ENCODE assay signal across 10 cellular contexts in genomic region chr3:134366928-134367352, GRCh38. TPM values are rescaled to one million over a fixed set of nuclear protein-coding genes. Genes with fewer than 3 reads are reported as not detected.
DNase-seq lines count a peak whose midpoint lies in the region; ATAC-seq, FAIRE-seq and TF ChIP-seq lines count a peak whose summit lies in the region.
"Had no signal": no experiment of that assay in that cellular context is flagged by ENCODE, and none has a peak within 500 bp of the region (broad histone marks: within the 10 kb centered on the region; RNA-seq: fewer than 3 reads in every experiment).

No MANE protein-coding gene starts in this region.

- TF ChIP-seq POLR2A in A549 (IDR thresholded peaks at IDR 0.05; ENCODE audit: low read length) (no peak), heart left ventricle (IDR thresholded peaks at IDR 0.05) (no peak)

- H2AFZ ChIP-seq in SK-N-SH (ENCODE audit: low read depth) (no peak overlapping the region), osteoblast (ENCODE audit: low read length) (no peak overlapping the region)

- H3K4me1 ChIP-seq in A549 (peaks cover 97% of the 10 kb centered on the region), SK-N-SH (ENCODE audit: control insufficient read depth in 1 of 2, insufficient read depth in 2 of 2, low read depth in 1 of 2, low read length in 1 of 2) (peaks cover 17 to 95% of the 10 kb centered on the region in 2 experiments; a peak in 3 of 4 replicates), heart left ventricle (peaks cover 54 to 100% (median 97%) of the 10 kb centered on the region in 12 donors), osteoblast (ENCODE audit: insufficient read depth, low read length) (peaks cover 97% of the 10 kb centered on the region)

- peaks cover 52% of the 10 kb centered on the region for H4K20me1 ChIP-seq in SK-N-SH (ENCODE audit: insufficient read depth)
- H4K20me1 ChIP-seq in osteoblast (ENCODE audit: insufficient read depth, low read length), result peaks cover 73% of the 10 kb centered on the region

- no peaks in the 10 kb centered on the region for H3K36me3 Mint-ChIP-seq in T-helper 2 cell treated with Interferon-gamma antibody and Interleukin-4, amounts not matched to agents 5 μg/mL and 100 μg/mL, for 36 hours (ENCODE audit: low read depth)

- TF ChIP-seq EP300 in A549 (IDR thresholded peaks at IDR 0.05) (no peak), SK-N-SH (IDR thresholded peaks at IDR 0.05; ENCODE audit: borderline replicate concordance in 1 of 2, low read depth in 1 of 2, low read length in 1 of 2) (no peak)

- CTCF ChIA-PET in A549 (lab: Yijun Ruan, JAX) (interaction anchor here (0.9 to 31.4 kb wide), 8 partner anchors 8 to 112 kb away, joined by 3 to 356 read pairs (median 4); partner anchors contain the start of genes AMOTL2, ANAPC13 and CEP63), SK-N-SH (lab: Yijun Ruan, JAX) (interaction anchor here (0.9 to 1.7 kb wide), 5 partner anchors 9 to 154 kb away, joined by 3 to 7 read pairs (median 5); no protein-coding TSS in a partner anchor)

- TF ChIP-seq CTCF in A549 (IDR thresholded peaks at IDR 0.05) (no peak), SK-N-SH (IDR thresholded peaks at IDR 0.05) (no peak), heart left ventricle (IDR thresholded peaks at IDR 0.05) (no peak), osteoblast (IDR thresholded peaks at IDR 0.05; ENCODE audit: extremely low read depth, low read depth, low read length) (no peak)

- peaks cover 79% of the 10 kb centered on the region for H3K79me2 ChIP-seq in SK-N-SH (ENCODE audit: insufficient read depth)
- H3K79me2 ChIP-seq in osteoblast (ENCODE audit: insufficient read depth, low read length), result peaks cover 84% of the 10 kb centered on the region

- H3K27ac Mint-ChIP-seq in T-helper 2 cell treated with Interferon-gamma antibody and Interleukin-4, amounts not matched to agents 5 μg/mL and 100 μg/mL, for 36 hours, result no peak overlapping the region

- peaks cover 82 to 84% of the 10 kb centered on the region in 2 experiments for H3K36me3 ChIP-seq in SK-N-SH (replicated peaks in 1 of 2; ENCODE audit: control insufficient read depth in 1 of 2, insufficient read depth in 2 of 2, low read length in 1 of 2)
- peaks cover 0 to 93% (median 77%) of the 10 kb centered on the region in 9 donors for H3K36me3 ChIP-seq in heart left ventricle
- peaks cover 96% of the 10 kb centered on the region for H3K36me3 ChIP-seq in osteoblast (ENCODE audit: insufficient read depth, low read length)

- peaks cover 92% of the 10 kb centered on the region for H3F3A ChIP-seq in SK-N-SH (replicated peaks; ENCODE audit: insufficient read depth)

- intact Hi-C loops in heart left ventricle (cut with DNase I), result no loop called here

- no peaks in the 10 kb centered on the region for H3K9me2 ChIP-seq in SK-N-SH

- H3K27ac ChIP-seq in A549 (peak overlapping the region; percentile 99 to 100), SK-N-SH (ENCODE audit: low read depth in 2 of 2, low read length in 1 of 2) (peak overlapping the region in 1 of 2 experiments; percentile 99; a peak in 2 of 4 replicates), heart left ventricle (peak overlapping the region; percentile 33 to 100 (median 98)), osteoblast (ENCODE audit: low read depth, low read length) (peak overlapping the region; percentile 70)

- POLR2A ChIA-PET in A549 (lab: Yijun Ruan, JAX) (interaction anchor here (0.5 to 4.8 kb wide), 5 partner anchors 8 to 107 kb away, joined by 3 to 49 read pairs (median 4); partner anchors contain the start of gene AMOTL2), SK-N-SH (lab: Yijun Ruan, JAX) (no interaction called here)

- no peak for FAIRE-seq in A549 (lab: Jason Lieb, UNC)

- H3K4me3 Mint-ChIP-seq in T-helper 2 cell treated with Interferon-gamma antibody and Interleukin-4, amounts not matched to agents 5 μg/mL and 100 μg/mL, for 36 hours, result no peak overlapping the region

- H3K9ac ChIP-seq in SK-N-SH, result peak overlapping the region; percentile 17

- WGBS in A549 (ENCODE audit: missing lambda C conversion rate), result 73% methylated on average over 5 of the region's 8 CpGs
- WGBS in SK-N-SH (ENCODE audit: low lambda C conversion rate), result 80% methylated on average over 4 of the region's 8 CpGs
- 40 to 57% (median 45%) methylated on average over 7 to 8 of the region's 8 CpGs for WGBS in heart left ventricle, 4 donors

- H3K9me3 ChIP-seq in A549 (no peaks in the 10 kb centered on the region), SK-N-SH (no peaks in the 10 kb centered on the region), heart left ventricle (no peaks in the 10 kb centered on the region), osteoblast (ENCODE audit: low read depth, low read length) (no peaks in the 10 kb centered on the region)
- H3K9me3 ChIP-seq: thoracic aorta had no signal

- no peaks in the 10 kb centered on the region for H3K9me3 Mint-ChIP-seq in T-helper 2 cell treated with Interferon-gamma antibody and Interleukin-4, amounts not matched to agents 5 μg/mL and 100 μg/mL, for 36 hours

- ATAC-seq in A549 (no peak), heart left ventricle (peak in 3 of 4 donors; percentile 9 to 43 (median 15)), GM21447 (IDR thresholded peaks at IDR 0.05; ENCODE audit: unreplicated experiment) (no peak), HG03175 (IDR thresholded peaks at IDR 0.05; ENCODE audit: unreplicated experiment) (no peak)

- peaks cover 25% of the 10 kb centered on the region for H3K27me3 Mint-ChIP-seq in T-helper 2 cell treated with Interferon-gamma antibody and Interleukin-4, amounts not matched to agents 5 μg/mL and 100 μg/mL, for 36 hours (ENCODE audit: low read depth)

- peaks cover 12% of the 10 kb centered on the region for H3K4me1 Mint-ChIP-seq in T-helper 2 cell treated with Interferon-gamma antibody and Interleukin-4, amounts not matched to agents 5 μg/mL and 100 μg/mL, for 36 hours (ENCODE audit: low read depth)

- H3K4me2 ChIP-seq in A549, result peak overlapping the region; percentile 93
- H3K4me2 ChIP-seq in SK-N-SH, result peak overlapping the region; percentile 59
- peak overlapping the region; percentile 19 for H3K4me2 ChIP-seq in osteoblast (ENCODE audit: insufficient read depth, low read length)

- H3K4me3 ChIP-seq in A549, result 0 out of 3 replicates have a peak overlapping the region, but pooled peaks have one; percentile 16
- H3K4me3 ChIP-seq in SK-N-SH (ENCODE audit: low read depth in 2 of 2, low read length in 1 of 2), result no peak overlapping the region
- H3K4me3 ChIP-seq in heart left ventricle, result no peak overlapping the region
- H3K4me3 ChIP-seq in osteoblast (ENCODE audit: insufficient read depth, low read length), result no peak overlapping the region
- H3K4me3 ChIP-seq: thoracic aorta had no signal

- no peak for TF ChIP-seq RAD21 in A549 (conservative IDR thresholded peaks at IDR 0.05 in 1 of 2, IDR thresholded peaks at IDR 0.05 in 1 of 2)
- TF ChIP-seq RAD21 in SK-N-SH (IDR thresholded peaks at IDR 0.05; ENCODE audit: low read length), result no peak

- H3K27me3 ChIP-seq in SK-N-SH (ENCODE audit: insufficient read depth) (no peaks in the 10 kb centered on the region), heart left ventricle (no peaks in the 10 kb centered on the region), osteoblast (ENCODE audit: insufficient read depth, low read length) (no peaks in the 10 kb centered on the region)

- DNase-seq in A549 (ENCODE audit: low read depth in 1 of 2, low spot score in 1 of 2) (no peak), SK-N-SH (no peak), heart left ventricle (peak in 3 of 5 donors; percentile 51 to 74 (median 67)), osteoblast (ENCODE audit: insufficient read length, low spot score, missing footprints) (peak; percentile 89), SIG-M5 treated with dmso at 0.1 percent for 504 hours (lab: John Stamatoyannopoulos, UW; ENCODE audit: unreplicated experiment) (no peak)
- no peak for DNase-seq in T-helper 2 cell treated with Interferon-gamma antibody and Interleukin-4, amounts not matched to agents 5 μg/mL and 100 μg/mL, for 36 hours (ENCODE audit: low spot score)
- DNase-seq: activated CD4-positive, alpha-beta T cell treated with anti-CD3 and anti-CD28 coated beads, Interleukin-2, amount 50 U/mL, for 1 hour had no signal

TF ChIP-seq in A549, 52 proteins besides CTCF, POLR2A, EP300 and RAD21 (continues in another document):
- TF ChIP-seq RARB (CRISPR knock-in tag; IDR thresholded peaks at IDR 0.05) (no peak), ZFP36 (IDR thresholded peaks at IDR 0.05; ENCODE audit: borderline replicate concordance, partially characterized antibody) (no peak), GATA3 (IDR thresholded peaks at IDR 0.05; ENCODE audit: borderline replicate concordance) (no peak), TP53 (CRISPR knock-in tag; IDR thresholded peaks at IDR 0.05) (no peak)

TF ChIP-seq in SK-N-SH, 30 proteins besides CTCF, POLR2A, EP300 and RAD21:
- TF ChIP-seq FOXJ3 (CRISPR knock-in tag; IDR thresholded peaks at IDR 0.05) (no peak), USF1 (IDR thresholded peaks at IDR 0.05; ENCODE audit: borderline replicate concordance, low read depth) (no peak), TCF12 (IDR thresholded peaks at IDR 0.05) (peak; percentile 4; the same call in 1 of the 2 replicates)

RNA-seq across cellular contexts. Expression of gene AMOTL2, which starts 7.3 kb away (rescaled TPM):
- 36.3 and 44.1 TPM in 2 replicates for polyA plus RNA-seq in A549 (2011; rRNA removed)
- 70.4 and 95.3 TPM in 2 replicates for polyA plus RNA-seq in A549 (2012; cell fraction: cytosol; rRNA removed)
- 144 and 160 TPM in 2 replicates for polyA plus RNA-seq in A549 (2012; cell fraction: nucleus; rRNA removed)
- 40.7 to 49.4 TPM (median 41.1 TPM) in 3 replicates for polyA plus RNA-seq in A549 (2017; fragmentation: RNase III; extraction: RNeasy Plus Mini Kit Qiagen cat#74134 plus additional on column Dnase treatment)
- polyA minus RNA-seq in A549 (2011; rRNA and poly(A)+ RNA removed), result 48.6 and 69.1 TPM in 2 replicates
- 163 and 185 TPM in 2 replicates for polyA plus RNA-seq in SK-N-SH (2012; rRNA removed)
- 91.0 and 115 TPM in 2 replicates for polyA plus RNA-seq in SK-N-SH (2012; cell fraction: cytosol; rRNA removed)
- 312 and 373 TPM in 2 replicates for polyA plus RNA-seq in SK-N-SH (2012; cell fraction: nucleus; rRNA removed)
- total RNA-seq in heart left ventricle, result 100 to 1,000 TPM in 1 of 9 donors, 10 to 100 TPM in 8; 26.0 to 109 (median 50.0) TPM
- polyA plus RNA-seq in heart left ventricle, result 10 to 100 TPM; 19.0 to 36.4 TPM
- total RNA-seq in osteoblast, result 205 and 300 TPM in 2 replicates

Comparison
In these comparisons a context has a peak if more than half of its experiments do, and no peak if none do; other contexts are left out.
1. ATAC-seq: peak in heart left ventricle (3 of 4); none in A549 (0 of 2), GM21447 (single experiment) and HG03175 (single experiment).
2. DNase-seq: peak in heart left ventricle (3 of 5) and osteoblast (single experiment); none in A549 (0 of 2), SK-N-SH (single experiment), SIG-M5 treated with dmso at 0.1 percent for 504 hours (single experiment) and T-helper 2 cell treated with Interferon-gamma antibody and Interleukin-4, amounts not matched to agents 5 μg/mL and 100 μg/mL, for 36 hours (single experiment).
3. H3K4me2 ChIP-seq: peak in every context shown above with its lines; median percentile 93 in A549; 59 in SK-N-SH; 19 in osteoblast.